In genomic region chr10:18759575-18759974, GRCh38 we compare ENCODE assay signal across 20 cellular contexts.
A peak's percentile ranks its signal among the peaks of the same experiment; 100 is the strongest.
DNase-seq lines count a peak whose midpoint lies in the region; ATAC-seq, FAIRE-seq and TF ChIP-seq lines count a peak whose summit lies in the region.
"Had no signal": no experiment of that assay in that cellular context is flagged by ENCODE, and none has a peak within 500 bp of the region (broad histone marks: within the 10 kb centered on the region; RNA-seq: fewer than 3 reads in every experiment).

No MANE protein-coding gene starts in this region.

- in situ Hi-C loops in G401 (cut with HindIII; ENCODE audit: low sequenced_read_pairs) = no loop called here

- no peaks in the 10 kb centered on the region for H3K36me3 ChIP-seq in bronchial epithelial cell (ENCODE audit: control insufficient read depth, insufficient read depth, low read length)
- H3K36me3 ChIP-seq: neural progenitor cell had no signal

- DNase-seq in bronchial epithelial cell (ENCODE audit: low read depth) (peak; percentile 19), NCI-H1105 treated with DMSO at 0.1 percent for 48 hours (lab: John Stamatoyannopoulos, UW) (no peak), foreskin melanocyte (no peak), G401 (ENCODE audit: low spot score) (no peak)
- DNase-seq: activated CD4-positive, alpha-beta memory T cell treated with anti-CD3 and anti-CD28 coated beads for 36 hours; activated naive CD8-positive, alpha-beta T cell treated with anti-CD3 and anti-CD28 coated beads for 36 hours; body of pancreas; foreskin keratinocyte; H9; Karpas-422; left colon; NCI-H1417 treated with DMSO at 0.1 percent for 48 hours; psoas muscle; SW 1271 had no signal

- ATAC-seq in GM19324 (IDR thresholded peaks at IDR 0.05; ENCODE audit: low FRiP score, unreplicated experiment) (peak; percentile 78), GM21576 (IDR thresholded peaks at IDR 0.05; ENCODE audit: unreplicated experiment) (peak; percentile 84), HG02973 (IDR thresholded peaks at IDR 0.05; ENCODE audit: unreplicated experiment) (peak; percentile 65)
- ATAC-seq: body of pancreas; foreskin keratinocyte; left colon; psoas muscle; stimulated activated effector memory CD8-positive, alpha-beta T cell treated with anti-CD3 and anti-CD28 coated beads, Interleukin-12 subunit alpha, Interleukin-12 subunit beta, amount 100 ng/mL, for 72 hours had no signal

- no peaks in the 10 kb centered on the region for H3K27me3 ChIP-seq in bronchial epithelial cell (ENCODE audit: control insufficient read depth, insufficient read depth, low read length)
- H3K27me3 ChIP-seq: body of pancreas, foreskin keratinocyte, neural progenitor cell had no signal

- no peak for TF ChIP-seq CTCF in bronchial epithelial cell (IDR thresholded peaks at IDR 0.05; ENCODE audit: insufficient read depth, low read length, severe bottlenecking)

- FAIRE-seq in bronchial epithelial cell (lab: Jason Lieb, UNC) = no peak

- no peak overlapping the region for H3K4me3 ChIP-seq in bronchial epithelial cell (ENCODE audit: low read depth, low read length)
- H3K4me3 ChIP-seq: body of pancreas, coronary artery, neural progenitor cell, psoas muscle had no signal
